ENCODE assay signal across 30 cellular contexts in the genomic region with DNA sequence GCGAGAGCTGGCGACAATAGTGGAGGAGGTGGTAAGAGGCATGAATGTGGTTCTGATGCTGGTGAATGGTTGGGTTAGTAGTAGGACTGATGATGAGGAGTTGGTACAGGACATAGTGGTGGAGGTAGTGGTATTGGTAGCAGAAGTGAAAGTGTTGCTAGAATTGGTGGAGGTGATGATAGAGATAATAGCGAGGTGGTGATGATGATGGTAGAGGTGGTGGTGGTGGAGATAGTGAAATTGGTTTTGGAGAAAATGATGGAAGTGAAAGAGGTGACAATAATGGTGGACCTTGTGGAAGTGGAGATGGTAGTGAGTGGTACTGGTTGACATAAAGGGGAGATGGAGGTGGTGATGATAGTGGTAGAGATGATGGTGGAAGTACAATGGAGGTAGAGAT.
"Had no signal": no experiment of that assay in that cellular context is flagged by ENCODE, and none has a peak within 500 bp of the region (broad histone marks: within the 10 kb centered on the region; RNA-seq: fewer than 3 reads in every experiment).

No MANE protein-coding gene starts in this region.

- H3K4me1 ChIP-seq: neural progenitor cell, parathyroid adenoma, psoas muscle, spleen, suprapubic skin, testis, tibial nerve, upper lobe of left lung, vagina had no signal

- H3K79me2 ChIP-seq: parathyroid adenoma had no signal

- H3K27me3 ChIP-seq: neural progenitor cell, ovary, spleen, suprapubic skin, testis, tibial nerve, upper lobe of left lung, vagina had no signal

- H3K27ac Mint-ChIP-seq: natural killer cell; nephron; neural progenitor cell; progenitor cell of endocrine pancreas; stimulated activated memory B cell treated with anti-CD40 and anti-IgM and Interleukin-4, amounts not matched to agents 10 μg/mL and 1 μg/mL and 100 μg/mL, for 72 hours; stimulated activated naive CD8-positive, alpha-beta T cell treated with anti-CD3 and anti-CD28 coated beads, Interleukin-15, amount 100 ng/mL, for 72 hours had no signal

- H2AFZ ChIP-seq: neural progenitor cell, parathyroid adenoma had no signal

- H3K9me3 ChIP-seq: ovary, psoas muscle, suprapubic skin, testis, vagina had no signal

- H3K4me1 Mint-ChIP-seq: natural killer cell; nephron; neural progenitor cell; stimulated activated memory B cell treated with anti-CD40 and anti-IgM and Interleukin-4, amounts not matched to agents 10 μg/mL and 1 μg/mL and 100 μg/mL, for 72 hours; stimulated activated naive CD8-positive, alpha-beta T cell treated with anti-CD3 and anti-CD28 coated beads, Interleukin-15, amount 100 ng/mL, for 72 hours had no signal

- H3K4me3 ChIP-seq: neural progenitor cell, ovary, psoas muscle, skin epidermis, smooth muscle cell, spleen, suprapubic skin, testis, tibial nerve, upper lobe of left lung, vagina had no signal

- H3K27ac ChIP-seq: neural progenitor cell, ovary, parathyroid adenoma, psoas muscle, skin epidermis, spleen, suprapubic skin, testis, tibial nerve, upper lobe of left lung, vagina had no signal

- H3K36me3 ChIP-seq: neural progenitor cell, ovary, spleen, suprapubic skin, tibial nerve, upper lobe of left lung, vagina had no signal

- H3K4me2 ChIP-seq: neural progenitor cell, smooth muscle cell had no signal

- DNase-seq: natural killer cell; occipital lobe; ovary; posterior cingulate gyrus; psoas muscle; right cardiac atrium; spleen; stimulated activated CD4-positive, alpha-beta T cell treated with anti-CD3 and anti-CD28 coated beads, Interleukin-12 subunit alpha, Interleukin-12 subunit beta, amount 100 ng/mL, for 4 hours; stimulated activated CD4-positive, alpha-beta T cell treated with anti-CD3 and anti-CD28 coated beads, Interleukin-1b, Interleukin-23, amount 100 ng/mL, for 48 hours; stimulated activated CD4-positive, alpha-beta T cell treated with anti-CD3 and anti-CD28 coated beads, Interleukin-4, amount 100 ng/mL, for 1 hour; stimulated activated CD4-positive, alpha-beta T cell treated with anti-CD3 and anti-CD28 coated beads, Interleukin-4, amount 100 ng/mL, for 4 hours; stimulated activated CD8-positive, alpha-beta memory T cell treated with anti-CD3 and anti-CD28 coated beads, Interleukin-4, amount 100 ng/mL, for 48 hours; stimulated activated naive CD4-positive, alpha-beta T cell; stimulated activated naive CD8-positive, alpha-beta T cell treated with anti-CD3 and anti-CD28 coated beads, Interleukin-15, amount 100 ng/mL, for 72 hours; stimulated activated naive CD8-positive, alpha-beta T cell treated with anti-CD3 and anti-CD28 coated beads, Interleukin-15, Interleukin-2, amounts not matched to agents 100 U/mL and 50 U/mL, for 24 hours; substantia nigra; testis; trophoblast cell; upper lobe of left lung had no signal

- H3K36me3 Mint-ChIP-seq: natural killer cell; neural progenitor cell; stimulated activated memory B cell treated with anti-CD40 and anti-IgM and Interleukin-4, amounts not matched to agents 10 μg/mL and 1 μg/mL and 100 μg/mL, for 72 hours had no signal

- ATAC-seq: natural killer cell; psoas muscle; right cardiac atrium; sciatic nerve; stimulated activated memory B cell treated with anti-CD40 and anti-IgM and Interleukin-4, amounts not matched to agents 10 μg/mL and 1 μg/mL and 100 μg/mL, for 72 hours; stimulated activated naive CD8-positive, alpha-beta T cell treated with anti-CD3 and anti-CD28 coated beads, Interleukin-15, amount 100 ng/mL, for 72 hours; stimulated activated naive CD8-positive, alpha-beta T cell treated with anti-CD3 and anti-CD28 coated beads, Interleukin-15, Interleukin-2, amounts not matched to agents 100 U/mL and 50 U/mL, for 24 hours had no signal

- H3K9ac ChIP-seq: neural progenitor cell, parathyroid adenoma had no signal

- H3K4me3 Mint-ChIP-seq: natural killer cell; nephron; neural progenitor cell; stimulated activated memory B cell treated with anti-CD40 and anti-IgM and Interleukin-4, amounts not matched to agents 10 μg/mL and 1 μg/mL and 100 μg/mL, for 72 hours; stimulated activated naive CD8-positive, alpha-beta T cell treated with anti-CD3 and anti-CD28 coated beads, Interleukin-15, amount 100 ng/mL, for 72 hours had no signal

- H3K27me3 Mint-ChIP-seq: stimulated activated memory B cell treated with anti-CD40 and anti-IgM and Interleukin-4, amounts not matched to agents 10 μg/mL and 1 μg/mL and 100 μg/mL, for 72 hours; stimulated activated naive CD8-positive, alpha-beta T cell treated with anti-CD3 and anti-CD28 coated beads, Interleukin-15, amount 100 ng/mL, for 72 hours had no signal
